ENCODE assay signal across 11 cellular contexts in genomic region chr7:12436896-12437535, GRCh38. TPM values are rescaled to one million over a fixed set of nuclear protein-coding genes. Genes with fewer than 3 reads are reported as not detected.
DNase-seq lines count a peak whose midpoint lies in the region; ATAC-seq, FAIRE-seq and TF ChIP-seq lines count a peak whose summit lies in the region.
"Had no signal": no experiment of that assay in that cellular context is flagged by ENCODE, and none has a peak within 500 bp of the region (broad histone marks: within the 10 kb centered on the region; RNA-seq: fewer than 3 reads in every experiment).

No MANE protein-coding gene starts in this region.

- no peaks in the 10 kb centered on the region for H3K9me1 ChIP-seq in endothelial cell of umbilical vein (replicated peaks; ENCODE audit: control insufficient read depth, extremely low read depth, insufficient read depth, low read length)

- dilution Hi-C loops in endothelial cell of umbilical vein (cut with MboI; ENCODE audit: extremely low pct_ligation_motif_present, low sequenced_read_pairs), result no loop called here

- TF ChIP-seq CTCF in A673 (conservative IDR thresholded peaks at IDR 0.05; ENCODE audit: low read depth, low read length) (peak; percentile 40; the same call in 1 of the 2 replicates), endothelial cell of umbilical vein (IDR thresholded peaks at IDR 0.05; ENCODE audit: extremely low read depth in 1 of 2, insufficient read depth in 1 of 2, low read depth in 1 of 2, low read length in 2 of 2) (no peak), esophagus squamous epithelium (IDR thresholded peaks at IDR 0.05) (no peak)

- TF ChIP-seq POLR2A in endothelial cell of umbilical vein (IDR thresholded peaks at IDR 0.05; ENCODE audit: low read depth, low read length) (no peak), esophagus squamous epithelium (IDR thresholded peaks at IDR 0.05) (no peak)

- CTCF ChIA-PET in A673 (lab: Charles Lee) (interaction anchor here (0.6 to 1.3 kb wide), 2 partner anchors 54 to 85 kb away, joined by 4 to 8 read pairs; no protein-coding TSS in a partner anchor), endothelial cell of umbilical vein (lab: Charles Lee) (interaction anchor here (0.8 to 6.0 kb wide), 9 partner anchors 19 to 1094 kb away, joined by 3 to 44 read pairs (median 3); no protein-coding TSS in a partner anchor)

- H3K36me3 ChIP-seq in A673 (ENCODE audit: insufficient read depth, low read length, poor library complexity, severe bottlenecking) (no peaks in the 10 kb centered on the region), endothelial cell of umbilical vein (ENCODE audit: control insufficient read depth in 2 of 2, extremely low read depth in 1 of 2, insufficient read depth in 2 of 2, low read length in 2 of 2) (no peaks in the 10 kb centered on the region), esophagus squamous epithelium (no peaks in the 10 kb centered on the region)

- H3K4me3 ChIP-seq in A673 (ENCODE audit: low read depth, low read length, poor library complexity, severe bottlenecking) (no peak overlapping the region), endothelial cell of umbilical vein (replicated peaks in 1 of 3; ENCODE audit: insufficient read depth in 1 of 3, low read depth in 1 of 3, low read length in 3 of 3) (no peak overlapping the region), esophagus squamous epithelium (no peak overlapping the region)

- WGBS in esophagus squamous epithelium, 2 donors, result 34 to 41% methylated on average over 7 of the region's 7 CpGs

- no peak overlapping the region for H3K9ac ChIP-seq in endothelial cell of umbilical vein (replicated peaks; ENCODE audit: extremely low read depth, insufficient read depth, low read length)

- H3K4me2 ChIP-seq in endothelial cell of umbilical vein (ENCODE audit: insufficient read depth, low read length), result no peak overlapping the region

- no peaks in the 10 kb centered on the region for H3K4me1 ChIP-seq in A673 (ENCODE audit: insufficient read depth, low read length, poor library complexity, severe bottlenecking)
- no peaks in the 10 kb centered on the region for H3K4me1 ChIP-seq in endothelial cell of umbilical vein (ENCODE audit: control insufficient read depth, extremely low read depth, insufficient read depth, low read length)
- no peaks in the 10 kb centered on the region for H3K4me1 ChIP-seq in esophagus squamous epithelium

- no peaks in the 10 kb centered on the region for H4K20me1 ChIP-seq in endothelial cell of umbilical vein (replicated peaks; ENCODE audit: control insufficient read depth, extremely low read depth, insufficient read depth, low read length)

- H3K9me3 ChIP-seq in A673 (ENCODE audit: low read depth, low read length, poor library complexity, severe bottlenecking) (no peaks in the 10 kb centered on the region), endothelial cell of umbilical vein (replicated peaks; ENCODE audit: control insufficient read depth, insufficient read depth, low read length) (no peaks in the 10 kb centered on the region), esophagus squamous epithelium (no peaks in the 10 kb centered on the region)

- BruUV-seq in A673 (replicated peaks; lab: Mats Ljungman, UMichigan), result no TSS peak
- no TSS peak for BruUV-seq in endothelial cell of umbilical vein (replicated peaks; lab: Mats Ljungman, UMichigan)

- no peak overlapping the region for H3K27ac ChIP-seq in A673 (ENCODE audit: low read depth, low read length, poor library complexity, severe bottlenecking)
- no peak overlapping the region for H3K27ac ChIP-seq in endothelial cell of umbilical vein (ENCODE audit: insufficient read depth, low read depth, low read length)
- no peak overlapping the region for H3K27ac ChIP-seq in esophagus squamous epithelium

- no peak overlapping the region for H2AFZ ChIP-seq in endothelial cell of umbilical vein (ENCODE audit: low read depth, low read length)

- intact Hi-C loops in A673 (cut with micrococcal nuclease; ENCODE audit: unreplicated experiment), result no loop called here
- intact Hi-C loops in endothelial cell of umbilical vein (cut with micrococcal nuclease), result no loop called here
- intact Hi-C loops in esophagus squamous epithelium (cut with DNase I), result no loop called here

- ATAC-seq in GM21447 (IDR thresholded peaks at IDR 0.05; ENCODE audit: unreplicated experiment) (no peak), HG02571 (IDR thresholded peaks at IDR 0.05; ENCODE audit: unreplicated experiment) (no peak)
- ATAC-seq: activated T-cell treated with anti-CD3 and anti-CD28 coated beads, Interleukin-2, amount 50 U/mL, for 4 hours; stimulated activated naive CD8-positive, alpha-beta T cell treated with anti-CD3 and anti-CD28 coated beads, Interleukin-15, Interleukin-2, amounts not matched to agents 100 U/mL and 50 U/mL, for 24 hours had no signal

- no peak for FAIRE-seq in endothelial cell of umbilical vein (lab: Jason Lieb, UNC)

- DNase-seq in A673 (ENCODE audit: low spot score) (peak; percentile 32), HCEC 1CT (peak; percentile 74), NCI-H446 (lab: John Stamatoyannopoulos, UW) (peak; percentile 38 to 66), endothelial cell of umbilical vein (ENCODE audit: low read depth, low spot score) (no peak), esophagus squamous epithelium (lab: John Stamatoyannopoulos, UW) (no peak)
- no peak for DNase-seq in effector CD4-positive, alpha-beta T cell
- DNase-seq: activated T-cell treated with anti-CD3 and anti-CD28 coated beads, Interleukin-2, amount 50 U/mL, for 4 hours; CD4-positive, alpha-beta memory T cell; stimulated activated naive CD8-positive, alpha-beta T cell treated with anti-CD3 and anti-CD28 coated beads, Interleukin-15, Interleukin-2, amounts not matched to agents 100 U/mL and 50 U/mL, for 24 hours had no signal

- no peaks in the 10 kb centered on the region for H3K79me2 ChIP-seq in endothelial cell of umbilical vein (ENCODE audit: control insufficient read depth, insufficient read depth, low read length)

- H3K27me3 ChIP-seq in A673 (replicated peaks; ENCODE audit: insufficient read depth, low read depth, low read length, poor library complexity) (no peaks in the 10 kb centered on the region), endothelial cell of umbilical vein (ENCODE audit: control insufficient read depth in 2 of 2, insufficient read depth in 2 of 2, low read length in 2 of 2) (peaks cover 6 to 8% of the 10 kb centered on the region in 2 experiments), esophagus squamous epithelium (peaks cover 0 to 4% (median 0%) of the 10 kb centered on the region in 4 donors)

- POLR2A ChIA-PET in A673 (lab: Charles Lee; ENCODE audit: low non-redundant PET), result no interaction called here
- POLR2A ChIA-PET in endothelial cell of umbilical vein (lab: Charles Lee), result no interaction called here

TF ChIP-seq in endothelial cell of umbilical vein, 7 proteins besides CTCF, POLR2A, EP300 and RAD21:
- TF ChIP-seq FOS (IDR thresholded peaks at IDR 0.05; ENCODE audit: borderline replicate concordance, insufficient read depth, low read length), result peak; percentile 24
- TF ChIP-seq MYC (IDR thresholded peaks at IDR 0.05; ENCODE audit: low read depth, low read length), result no peak

RNA-seq across cellular contexts. Expression of gene VWDE, which starts 33.4 kb away (rescaled TPM):
- total RNA-seq in A673 (2021), result 0.11 and 0.32 TPM in 2 replicates
- 0.09 and 0.11 TPM in 2 replicates for total RNA-seq in endothelial cell of umbilical vein
- polyA plus RNA-seq in endothelial cell of umbilical vein, result 0.10 and 0.17 TPM in 2 replicates
- polyA plus RNA-seq in endothelial cell of umbilical vein (2011; cell fraction: cytosol; rRNA removed), result 0.08 and 0.10 TPM in 2 replicates
- 1.1 and 1.6 TPM in 2 replicates for polyA plus RNA-seq in endothelial cell of umbilical vein (2011; cell fraction: nucleus; rRNA removed)
- polyA plus RNA-seq in endothelial cell of umbilical vein (2012), result 0.37 and 0.47 TPM in 2 replicates
- polyA minus RNA-seq in endothelial cell of umbilical vein, result 1.7 and 1.8 TPM in 2 replicates
- polyA minus RNA-seq in endothelial cell of umbilical vein (2011; cell fraction: cytosol; rRNA and poly(A)+ RNA removed), result 2.0 TPM
- polyA minus RNA-seq in endothelial cell of umbilical vein (2011; cell fraction: nucleus; rRNA and poly(A)+ RNA removed), result 4.2 and 4.9 TPM in 2 replicates
- total RNA-seq in esophagus squamous epithelium, result 1 to 10 TPM in 2 of 4 donors, under 1 TPM in 2; 0.62 to 2.9 (median 1.2) TPM

Comparison
In these comparisons a context has a peak if more than half of its experiments do, and no peak if none do; other contexts are left out.
1. DNase-seq: peak in A673 (single experiment), HCEC 1CT (single experiment) and NCI-H446 (2 of 2); none in endothelial cell of umbilical vein (single experiment), esophagus squamous epithelium (single experiment) and effector CD4-positive, alpha-beta T cell (single experiment).